ENCODE assay signal across 1 cellular context in genomic region chr20:59221881-59222238, GRCh38.
TF ChIP-seq lines count a peak whose summit lies in the region.

No MANE protein-coding gene starts in this region.

TF ChIP-seq in GM23338, 12 proteins besides CTCF, POLR2A, EP300 and RAD21 (continued from another document):
- TF ChIP-seq REST (IDR thresholded peaks at IDR 0.05; ENCODE audit: unreplicated experiment) (no peak), EZH2phosphoT487 (IDR thresholded peaks at IDR 0.05; ENCODE audit: unreplicated experiment) (no peak), EZH2 (IDR thresholded peaks at IDR 0.05; ENCODE audit: low read depth, unreplicated experiment) (no peak), CREB1 (CRISPR knock-in tag; IDR thresholded peaks at IDR 0.05; ENCODE audit: low read depth) (no peak)
